ENCODE assay signal across 10 cellular contexts in the genomic region with DNA sequence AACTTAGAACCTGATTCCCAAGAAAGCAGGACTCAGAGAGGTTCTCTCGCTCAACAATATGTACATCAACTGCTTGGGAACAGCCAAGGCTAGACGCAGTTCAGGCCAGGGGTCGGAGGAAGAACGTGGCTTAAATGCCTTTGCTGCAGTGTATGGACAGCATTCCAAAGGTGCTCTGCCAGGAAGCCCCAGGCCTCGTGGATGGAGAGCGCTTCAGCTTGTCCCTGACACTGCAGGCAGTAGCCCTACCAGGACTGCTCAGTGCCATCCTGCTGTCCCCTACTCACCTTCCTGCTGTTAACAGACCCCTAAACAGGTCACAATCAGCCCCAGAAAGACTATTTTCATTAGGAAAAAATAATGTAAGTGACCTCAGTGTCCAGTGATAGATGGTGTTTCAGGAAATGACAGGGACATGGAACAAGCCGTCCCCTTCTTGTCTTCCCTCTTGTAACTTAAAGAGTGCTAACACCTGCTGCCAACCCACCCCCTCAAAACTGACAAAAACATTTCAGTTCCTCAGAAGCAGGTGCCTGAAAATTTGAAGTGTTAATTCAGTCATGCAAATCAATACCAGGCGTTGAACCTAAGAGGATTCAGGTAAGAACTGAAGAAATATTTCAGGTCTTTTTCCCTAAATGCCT. TPM values are rescaled to one million over a fixed set of nuclear protein-coding genes. Genes with fewer than 3 reads are reported as not detected.
DNase-seq lines count a peak whose midpoint lies in the region; ATAC-seq and TF ChIP-seq lines count a peak whose summit lies in the region.
"Had no signal": no experiment of that assay in that cellular context is flagged by ENCODE, and none has a peak within 500 bp of the region (broad histone marks: within the 10 kb centered on the region; RNA-seq: fewer than 3 reads in every experiment).

No MANE protein-coding gene starts in this region.

- H3K27me3 ChIP-seq in breast epithelium (no peaks in the 10 kb centered on the region), mammary epithelial cell (ENCODE audit: insufficient read depth, low read length) (no peaks in the 10 kb centered on the region), uterus (no peaks in the 10 kb centered on the region)

- intact Hi-C loops in breast epithelium (cut with DNase I; ENCODE audit: low total_unique reads), result no loop called here
- intact Hi-C loops in mammary epithelial cell (cut with micrococcal nuclease), result no loop called here
- intact Hi-C loops in uterus (cut with DNase I; ENCODE audit: low total_unique reads), result no loop called here

- WGBS in mammary epithelial cell (ENCODE audit: low coverage, missing lambda C conversion rate), result 41% methylated on average over 6 of the region's 8 CpGs

- no peaks in the 10 kb centered on the region for H3K36me3 ChIP-seq in breast epithelium
- H3K36me3 ChIP-seq in mammary epithelial cell (ENCODE audit: insufficient read depth, low read length), result peaks cover 2% of the 10 kb centered on the region
- H3K36me3 ChIP-seq in uterus, result no peaks in the 10 kb centered on the region

- H3K4me1 ChIP-seq in breast epithelium, result peaks cover 31 to 62% of the 10 kb centered on the region in 2 donors
- H3K4me1 ChIP-seq in mammary epithelial cell (ENCODE audit: insufficient read depth, low read length), result peaks cover 42% of the 10 kb centered on the region
- peaks cover 24 to 46% of the 10 kb centered on the region in 2 donors for H3K4me1 ChIP-seq in uterus

- H3K4me3 ChIP-seq in breast epithelium (no peak overlapping the region), mammary epithelial cell (replicated peaks in 1 of 3; ENCODE audit: insufficient read depth in 1 of 3, low read depth in 2 of 3, low read length in 3 of 3) (no peak overlapping the region), uterus (no peak overlapping the region)
- H3K4me3 ChIP-seq: SK-N-MC had no signal

- dilution Hi-C loops in mammary epithelial cell (cut with HindIII; ENCODE audit: low sequenced_read_pairs), result no loop called here

- H3K79me2 ChIP-seq in mammary epithelial cell (ENCODE audit: insufficient read depth, low read length), result peaks cover 97% of the 10 kb centered on the region

- no peaks in the 10 kb centered on the region for H3K9me3 ChIP-seq in breast epithelium
- H3K9me3 ChIP-seq in mammary epithelial cell (replicated peaks; ENCODE audit: insufficient read depth, low read length), result no peaks in the 10 kb centered on the region
- no peaks in the 10 kb centered on the region for H3K9me3 ChIP-seq in uterus

- CTCF ChIA-PET in mammary epithelial cell (lab: Charles Lee; ENCODE audit: low non-redundant PET), result no interaction called here

- no peak for TF ChIP-seq CTCF in breast epithelium (IDR thresholded peaks at IDR 0.05)
- TF ChIP-seq CTCF in mammary epithelial cell (conservative IDR thresholded peaks at IDR 0.05 in 1 of 2, IDR thresholded peaks at IDR 0.05 in 1 of 2; ENCODE audit: extremely low read depth in 1 of 2, insufficient read depth in 1 of 2, low read depth in 1 of 2, low read length in 2 of 2), result no peak
- no peak for TF ChIP-seq CTCF in uterus (IDR thresholded peaks at IDR 0.05)

- no peak overlapping the region for H3K9ac ChIP-seq in mammary epithelial cell (ENCODE audit: insufficient read depth, low read length)

- in situ Hi-C loops in mammary epithelial cell (cut with MboI; ENCODE audit: low sequenced_read_pairs in 2 of 2), result no loop called here

- no peaks in the 10 kb centered on the region for H4K20me1 ChIP-seq in mammary epithelial cell (ENCODE audit: insufficient read depth, low read length)

- no TSS peak for BruUV-seq in mammary epithelial cell (replicated peaks; lab: Mats Ljungman, UMichigan)

- H3K27ac ChIP-seq in breast epithelium, result peak overlapping the region; percentile 83 to 92
- H3K27ac ChIP-seq in mammary epithelial cell (ENCODE audit: insufficient read depth, low read depth, low read length), result no peak overlapping the region
- H3K27ac ChIP-seq in uterus, result peak overlapping the region; percentile 94 to 95
- H3K27ac ChIP-seq: SK-N-MC had no signal

- H2AFZ ChIP-seq in mammary epithelial cell (ENCODE audit: low read depth, low read length), result no peak overlapping the region

- TF ChIP-seq POLR2A in breast epithelium (IDR thresholded peaks at IDR 0.05) (no peak), uterus (IDR thresholded peaks at IDR 0.05) (no peak)

- peak; percentile 45 for ATAC-seq in HG02981 (IDR thresholded peaks at IDR 0.05; ENCODE audit: unreplicated experiment)

- DNase-seq in breast epithelium (ENCODE audit: low spot score in 2 of 2) (no peak), mammary epithelial cell (no peak), dermis blood vessel endothelial cell (peak; percentile 51), uterus (no peak), NCI-H774 (lab: John Stamatoyannopoulos, UW) (no peak), NCI-H1694 (lab: John Stamatoyannopoulos, UW) (no peak), NCI-H226 (no peak)
- DNase-seq: ACHN had no signal

- H3K4me2 ChIP-seq in mammary epithelial cell (ENCODE audit: insufficient read depth, low read depth, low read length), result no peak overlapping the region

RNA-seq across cellular contexts. Expression of gene CREB3L2, which starts 16.5 kb away (rescaled TPM):
- 10 to 100 TPM; 23.0 to 46.5 (median 40.5) TPM for total RNA-seq in breast epithelium
- total RNA-seq in mammary epithelial cell, result 10 to 100 TPM; 26.3 to 63.5 TPM
- 22.4 TPM for polyA plus RNA-seq in mammary epithelial cell
- polyA minus RNA-seq in mammary epithelial cell, result 47.2 TPM
- 32.2 and 34.5 TPM in 2 replicates for total RNA-seq in dermis blood vessel endothelial cell
- 100 to 1,000 TPM in 1 of 4 donors, 10 to 100 TPM in 3; 24.7 to 185 (median 41.1) TPM for total RNA-seq in uterus
